8 cellular contexts compared by ENCODE assay signal in the genomic region with DNA sequence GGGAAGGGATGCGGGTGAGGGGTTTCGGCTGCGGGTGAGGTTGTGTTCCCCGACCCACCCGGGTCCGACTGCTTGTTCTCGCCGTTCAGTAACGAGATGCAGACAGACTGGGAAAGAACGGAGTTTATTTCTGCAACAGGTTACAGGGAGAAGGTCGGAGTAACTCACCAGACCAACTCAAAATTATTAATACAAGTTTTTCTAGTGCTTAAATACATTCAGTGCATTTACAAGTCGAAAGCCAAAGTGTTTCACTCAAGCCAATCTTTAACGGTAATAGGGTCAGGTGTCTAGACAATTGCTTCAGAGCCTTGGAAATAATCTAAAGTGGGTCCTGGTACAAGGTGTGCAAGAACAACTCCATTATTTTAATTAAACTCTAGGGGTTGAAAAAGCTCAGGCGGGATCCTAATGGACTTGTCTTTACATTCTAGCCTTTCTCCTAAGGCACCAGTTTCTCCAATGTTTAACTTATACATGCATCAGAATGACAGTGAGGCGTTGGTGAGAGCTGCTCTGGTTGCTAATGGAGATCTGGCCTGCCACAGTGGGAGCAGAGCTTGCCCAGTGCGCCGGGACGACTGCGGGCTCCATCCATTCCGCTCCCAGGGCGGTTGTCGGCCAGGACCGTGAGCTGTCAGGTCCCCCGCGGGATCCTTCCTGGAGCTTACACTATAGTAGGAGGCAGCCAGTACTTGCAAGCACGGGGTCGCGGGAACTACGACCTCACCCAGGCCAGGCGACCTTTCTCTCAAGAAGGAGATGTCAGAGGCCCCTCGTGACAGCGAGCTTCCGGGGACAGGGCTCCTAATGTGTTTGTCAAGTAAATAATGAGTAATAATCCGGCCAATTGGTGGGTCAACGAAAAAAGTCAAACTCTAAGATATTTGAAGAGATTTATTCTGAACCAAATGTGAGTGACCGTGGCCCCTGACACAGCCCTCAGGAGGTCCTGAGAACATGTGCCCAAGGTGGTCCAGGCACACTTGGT. TPM values are rescaled to one million over a fixed set of nuclear protein-coding genes. Genes with fewer than 3 reads are reported as not detected.
A peak's percentile ranks its signal among the peaks of the same experiment; 100 is the strongest.
DNase-seq lines count a peak whose midpoint lies in the region; ATAC-seq, FAIRE-seq and TF ChIP-seq lines count a peak whose summit lies in the region.

No MANE protein-coding gene starts in this region.

- no peak for FAIRE-seq in frontal cortex (lab: Jason Lieb, UNC)

- no peak overlapping the region for H3K27ac Mint-ChIP-seq in WTC11

- H4K20me1 ChIP-seq in DND-41 (ENCODE audit: insufficient read depth, low read length), result peaks cover 18% of the 10 kb centered on the region

- peak overlapping the region; percentile 91 to 94; a peak in 3 of 4 replicates for H3K4me3 ChIP-seq in DND-41 (ENCODE audit: low read depth in 1 of 2, low read length in 2 of 2)
- peak overlapping the region; percentile 71 for H3K4me3 ChIP-seq in HAP-1
- H3K4me3 ChIP-seq in neutrophil (ENCODE audit: low read depth in 1 of 2, low read length in 1 of 2), result peak overlapping the region; percentile 75 to 90

- peak overlapping the region; percentile 93 for H3K4me2 ChIP-seq in DND-41 (ENCODE audit: insufficient read depth, low read length)

- POLR2A ChIA-PET in WTC11 (lab: Charles Lee), result interaction anchor here (0.6 to 2.3 kb wide), 8 partner anchors 14 to 990 kb away, joined by 3 to 6 read pairs (median 4); no protein-coding TSS in a partner anchor

- peaks cover 30% of the 10 kb centered on the region for H3K4me1 Mint-ChIP-seq in WTC11

- H3K36me3 ChIP-seq in DND-41 (ENCODE audit: insufficient read depth, low read length) (no peaks in the 10 kb centered on the region), HAP-1 (replicated peaks) (no peaks in the 10 kb centered on the region; the same call in 1 of the 2 replicates), neutrophil (no peaks in the 10 kb centered on the region)

- peak overlapping the region; percentile 95 for H3K4me3 Mint-ChIP-seq in WTC11

- H3K27ac ChIP-seq in DND-41 (ENCODE audit: low read length), result peak overlapping the region; percentile 51; the same call in 1 of the 2 replicates
- peak overlapping the region; percentile 86 for H3K27ac ChIP-seq in neutrophil

- H3K9me3 ChIP-seq in DND-41 (ENCODE audit: insufficient read depth, low read length, severe bottlenecking) (no peaks in the 10 kb centered on the region), HAP-1 (no peaks in the 10 kb centered on the region), neutrophil (no peaks in the 10 kb centered on the region)

- H3K9me3 Mint-ChIP-seq in WTC11, result no peaks in the 10 kb centered on the region

- no peak for TF ChIP-seq CTCF in DND-41 (IDR thresholded peaks at IDR 0.05; ENCODE audit: borderline replicate concordance, extremely low read depth, low read length, poor library complexity, severe bottlenecking)
- no peak for TF ChIP-seq CTCF in WTC11 (IDR thresholded peaks at IDR 0.05)
- TF ChIP-seq CTCF in neutrophil (IDR thresholded peaks at IDR 0.05), result no peak

- H3K36me3 Mint-ChIP-seq in WTC11, result peaks cover 5% of the 10 kb centered on the region; the same call in 1 of the 2 replicates

- in situ Hi-C loops in HAP-1 (cut with MboI; ENCODE audit: low sequenced_read_pairs), result no loop called here

- H3K27me3 ChIP-seq in DND-41 (ENCODE audit: insufficient read depth, low read length, poor library complexity) (peaks cover 9% of the 10 kb centered on the region), HAP-1 (ENCODE audit: low read depth) (no peaks in the 10 kb centered on the region), neutrophil (peaks cover 48% of the 10 kb centered on the region)

- CTCF ChIA-PET in WTC11 (lab: Charles Lee), result interaction anchor here (0.5 to 2.7 kb wide), 5 partner anchors 11 to 187 kb away, joined by 3 to 19 read pairs (median 8); no protein-coding TSS in a partner anchor

- H3K27me3 Mint-ChIP-seq in WTC11 (ENCODE audit: low read depth), result peaks cover 22% of the 10 kb centered on the region

- DNase-seq in DND-41 (no peak), HAP-1 (ENCODE audit: low spot score in 2 of 2) (no peak), WTC11 (ENCODE audit: low spot score) (peak; percentile 57), frontal cortex (ENCODE audit: low spot score in 2 of 2) (peak; percentile 26 to 28), GF-D8 (lab: John Stamatoyannopoulos, UW) (no peak), NOMO-1 treated with DMSO at 0.1 percent for 48 hours (lab: John Stamatoyannopoulos, UW; ENCODE audit: unreplicated experiment) (no peak)

- H3K9ac ChIP-seq in DND-41 (ENCODE audit: low read depth, low read length), result peak overlapping the region; percentile 87

- H3K4me1 ChIP-seq in DND-41 (ENCODE audit: insufficient read depth, low read length) (peaks cover 44% of the 10 kb centered on the region), HAP-1 (peaks cover 25% of the 10 kb centered on the region), neutrophil (ENCODE audit: control insufficient read depth in 1 of 2, insufficient read depth in 1 of 2, low read depth in 1 of 2, low read length in 1 of 2) (peaks cover 18 to 20% of the 10 kb centered on the region in 2 experiments)

- peaks cover 41% of the 10 kb centered on the region for H3K79me2 ChIP-seq in DND-41 (ENCODE audit: insufficient read depth, low read length)

- peak overlapping the region; percentile 94 for H2AFZ ChIP-seq in DND-41 (ENCODE audit: low read depth, low read length)

- ATAC-seq in DND-41 (ENCODE audit: insufficient read depth, low read depth) (peak; percentile 25; the same call in 1 of the 3 replicates), WTC11 (no peak; the same call in 1 of the 2 replicates), GM21737 (IDR thresholded peaks at IDR 0.05; ENCODE audit: unreplicated experiment) (no peak)

TF ChIP-seq in WTC11, 78 proteins besides CTCF, POLR2A, EP300 and RAD21:
- TF ChIP-seq, protein P1, sequence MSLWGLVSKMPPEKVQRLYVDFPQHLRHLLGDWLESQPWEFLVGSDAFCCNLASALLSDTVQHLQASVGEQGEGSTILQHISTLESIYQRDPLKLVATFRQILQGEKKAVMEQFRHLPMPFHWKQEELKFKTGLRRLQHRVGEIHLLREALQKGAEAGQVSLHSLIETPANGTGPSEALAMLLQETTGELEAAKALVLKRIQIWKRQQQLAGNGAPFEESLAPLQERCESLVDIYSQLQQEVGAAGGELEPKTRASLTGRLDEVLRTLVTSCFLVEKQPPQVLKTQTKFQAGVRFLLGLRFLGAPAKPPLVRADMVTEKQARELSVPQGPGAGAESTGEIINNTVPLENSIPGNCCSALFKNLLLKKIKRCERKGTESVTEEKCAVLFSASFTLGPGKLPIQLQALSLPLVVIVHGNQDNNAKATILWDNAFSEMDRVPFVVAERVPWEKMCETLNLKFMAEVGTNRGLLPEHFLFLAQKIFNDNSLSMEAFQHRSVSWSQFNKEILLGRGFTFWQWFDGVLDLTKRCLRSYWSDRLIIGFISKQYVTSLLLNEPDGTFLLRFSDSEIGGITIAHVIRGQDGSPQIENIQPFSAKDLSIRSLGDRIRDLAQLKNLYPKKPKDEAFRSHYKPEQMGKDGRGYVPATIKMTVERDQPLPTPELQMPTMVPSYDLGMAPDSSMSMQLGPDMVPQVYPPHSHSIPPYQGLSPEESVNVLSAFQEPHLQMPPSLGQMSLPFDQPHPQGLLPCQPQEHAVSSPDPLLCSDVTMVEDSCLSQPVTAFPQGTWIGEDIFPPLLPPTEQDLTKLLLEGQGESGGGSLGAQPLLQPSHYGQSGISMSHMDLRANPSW (CRISPR knock-in tag; conservative IDR thresholded peaks at IDR 0.05; ENCODE audit: low read depth), result no peak
- TF ChIP-seq RORB (CRISPR knock-in tag; IDR thresholded peaks at IDR 0.05) (no peak), GABPB1 (CRISPR knock-in tag; IDR thresholded peaks at IDR 0.05) (0 out of 2 replicates have a peak, but pooled peaks have one; percentile 46), OVOL2 (CRISPR knock-in tag; IDR thresholded peaks at IDR 0.05; ENCODE audit: borderline replicate concordance) (no peak), GRHL2 (CRISPR knock-in tag; IDR thresholded peaks at IDR 0.05; ENCODE audit: insufficient replicate concordance, severe bottlenecking) (no peak)

RNA-seq across cellular contexts. Expression of gene HIGD1A, which starts 0.8 kb away (rescaled TPM):
- total RNA-seq in WTC11 (2021), result 74.6 to 80.7 TPM (median 76.2 TPM) in 3 replicates
- total RNA-seq in frontal cortex, result 127 TPM

RNA-seq across cellular contexts. Expression of gene ACKR2, which starts 4.1 kb away (rescaled TPM):
- total RNA-seq in WTC11 (2021) (0.28 to 0.41 TPM (median 0.39 TPM) in 3 replicates), frontal cortex (not detected)

RNA-seq across cellular contexts. Expression of gene CCDC13, which starts 32.1 kb away (rescaled TPM):
- 0.79 TPM in 1 of 3 replicates, not detected in the others for total RNA-seq in WTC11 (2021)
- 2.4 TPM for total RNA-seq in frontal cortex

Comparison
In these comparisons a context has a peak if more than half of its experiments do, and no peak if none do; other contexts are left out.
1. DNase-seq: peak in WTC11 (single experiment) and frontal cortex (2 of 2); none in DND-41 (single experiment), HAP-1 (0 of 2), GF-D8 (single experiment) and NOMO-1 treated with DMSO at 0.1 percent for 48 hours (single experiment).
2. Peak in every context shown above with its lines, with median percentiles within 50 percentile points of each other: H3K4me3 ChIP-seq.